1 cellular context compared by ENCODE assay signal in genomic region chr7:74453321-74454011, GRCh38.
TF ChIP-seq lines count a peak whose summit lies in the region.

A gene with protein sequence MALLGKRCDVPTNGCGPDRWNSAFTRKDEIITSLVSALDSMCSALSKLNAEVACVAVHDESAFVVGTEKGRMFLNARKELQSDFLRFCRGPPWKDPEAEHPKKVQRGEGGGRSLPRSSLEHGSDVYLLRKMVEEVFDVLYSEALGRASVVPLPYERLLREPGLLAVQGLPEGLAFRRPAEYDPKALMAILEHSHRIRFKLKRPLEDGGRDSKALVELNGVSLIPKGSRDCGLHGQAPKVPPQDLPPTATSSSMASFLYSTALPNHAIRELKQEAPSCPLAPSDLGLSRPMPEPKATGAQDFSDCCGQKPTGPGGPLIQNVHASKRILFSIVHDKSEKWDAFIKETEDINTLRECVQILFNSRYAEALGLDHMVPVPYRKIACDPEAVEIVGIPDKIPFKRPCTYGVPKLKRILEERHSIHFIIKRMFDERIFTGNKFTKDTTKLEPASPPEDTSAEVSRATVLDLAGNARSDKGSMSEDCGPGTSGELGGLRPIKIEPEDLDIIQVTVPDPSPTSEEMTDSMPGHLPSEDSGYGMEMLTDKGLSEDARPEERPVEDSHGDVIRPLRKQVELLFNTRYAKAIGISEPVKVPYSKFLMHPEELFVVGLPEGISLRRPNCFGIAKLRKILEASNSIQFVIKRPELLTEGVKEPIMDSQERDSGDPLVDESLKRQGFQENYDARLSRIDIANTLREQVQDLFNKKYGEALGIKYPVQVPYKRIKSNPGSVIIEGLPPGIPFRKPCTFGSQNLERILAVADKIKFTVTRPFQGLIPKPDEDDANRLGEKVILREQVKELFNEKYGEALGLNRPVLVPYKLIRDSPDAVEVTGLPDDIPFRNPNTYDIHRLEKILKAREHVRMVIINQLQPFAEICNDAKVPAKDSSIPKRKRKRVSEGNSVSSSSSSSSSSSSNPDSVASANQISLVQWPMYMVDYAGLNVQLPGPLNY (plus strand): TSS chr7:74453906. CDS start chr7:74508081, 54,175 bp downstream.

TF ChIP-seq in K562, 482 proteins besides CTCF, POLR2A, EP300 and RAD21 (continued from another document and continues in another):
- peak in 2 of 3 experiments; percentile 44 to 65 for TF ChIP-seq YY1 (IDR thresholded peaks at IDR 0.05; ENCODE audit: borderline replicate concordance in 1 of 3, control insufficient read depth in 1 of 3, extremely low read depth in 1 of 3, insufficient read depth in 3 of 3, insufficient read length in 1 of 3, insufficient replicate concordance in 2 of 3, low read depth in 1 of 3, low read length in 2 of 3)
- TF ChIP-seq TAF9B (IDR thresholded peaks at IDR 0.05; ENCODE audit: partially characterized antibody) = no peak
- peak; percentile 83 for TF ChIP-seq FOS (IDR thresholded peaks at IDR 0.05; ENCODE audit: extremely low read depth, insufficient read length)
- TF ChIP-seq ZNF639 (CRISPR knock-in tag; conservative IDR thresholded peaks at IDR 0.05 in 1 of 2, IDR thresholded peaks at IDR 0.05 in 1 of 2) = peak in 1 of 2 experiments; percentile 78; a peak in 2 of 4 replicates
- TF ChIP-seq TFAP4 (CRISPR knock-in tag; IDR thresholded peaks at IDR 0.05; ENCODE audit: borderline replicate concordance) = peak; percentile 61; the same call in 1 of the 2 replicates
- peak; percentile 47; the same call in 1 of the 2 replicates for TF ChIP-seq CHD2 (IDR thresholded peaks at IDR 0.05; ENCODE audit: low read depth, low read length)
- TF ChIP-seq ZNF609 (CRISPR knock-in tag; IDR thresholded peaks at IDR 0.05; ENCODE audit: borderline replicate concordance) = no peak
- TF ChIP-seq EGR1 (conservative IDR thresholded peaks at IDR 0.05) = peak; percentile 35
- no peak for TF ChIP-seq GTF2E2 (tag; IDR thresholded peaks at IDR 0.05)
- TF ChIP-seq MBD2 (IDR thresholded peaks at IDR 0.05; ENCODE audit: borderline replicate concordance, low read depth) = peak; percentile 92
- TF ChIP-seq ETV6 (IDR thresholded peaks at IDR 0.05; ENCODE audit: borderline replicate concordance in 1 of 2, low read depth in 2 of 2, low read length in 1 of 2) = no peak
- no peak for TF ChIP-seq ETV6 (CRISPR knock-in tag; IDR thresholded peaks at IDR 0.05; ENCODE audit: borderline replicate concordance)
- no peak for TF ChIP-seq RAD51 (IDR thresholded peaks at IDR 0.05; ENCODE audit: borderline replicate concordance, low read depth)
- TF ChIP-seq NFXL1 (CRISPR knock-in tag; IDR thresholded peaks at IDR 0.05) = no peak
- TF ChIP-seq, protein P1, sequence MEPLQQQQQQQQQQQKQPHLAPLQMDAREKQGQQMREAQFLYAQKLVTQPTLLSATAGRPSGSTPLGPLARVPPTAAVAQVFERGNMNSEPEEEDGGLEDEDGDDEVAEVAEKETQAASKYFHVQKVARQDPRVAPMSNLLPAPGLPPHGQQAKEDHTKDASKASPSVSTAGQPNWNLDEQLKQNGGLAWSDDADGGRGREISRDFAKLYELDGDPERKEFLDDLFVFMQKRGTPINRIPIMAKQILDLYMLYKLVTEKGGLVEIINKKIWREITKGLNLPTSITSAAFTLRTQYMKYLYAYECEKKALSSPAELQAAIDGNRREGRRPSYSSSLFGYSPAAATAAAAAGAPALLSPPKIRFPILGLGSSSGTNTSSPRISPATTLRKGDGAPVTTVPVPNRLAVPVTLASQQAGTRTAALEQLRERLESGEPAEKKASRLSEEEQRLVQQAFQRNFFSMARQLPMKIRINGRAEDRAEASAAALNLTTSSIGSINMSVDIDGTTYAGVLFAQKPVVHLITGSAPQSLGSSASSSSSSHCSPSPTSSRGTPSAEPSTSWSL (CRISPR knock-in tag; IDR thresholded peaks at IDR 0.05; ENCODE audit: borderline replicate concordance) = 0 out of 2 replicates have a peak, but pooled peaks have one; percentile 52
- peak; percentile 80; the same call in 1 of the 2 replicates for TF ChIP-seq ZBTB7A (IDR thresholded peaks at IDR 0.05; ENCODE audit: borderline replicate concordance, control insufficient read depth, low read depth, low read length)
- TF ChIP-seq PTBP1 (IDR thresholded peaks at IDR 0.05; ENCODE audit: low read depth, low read length) = no peak
- TF ChIP-seq, protein P2, sequence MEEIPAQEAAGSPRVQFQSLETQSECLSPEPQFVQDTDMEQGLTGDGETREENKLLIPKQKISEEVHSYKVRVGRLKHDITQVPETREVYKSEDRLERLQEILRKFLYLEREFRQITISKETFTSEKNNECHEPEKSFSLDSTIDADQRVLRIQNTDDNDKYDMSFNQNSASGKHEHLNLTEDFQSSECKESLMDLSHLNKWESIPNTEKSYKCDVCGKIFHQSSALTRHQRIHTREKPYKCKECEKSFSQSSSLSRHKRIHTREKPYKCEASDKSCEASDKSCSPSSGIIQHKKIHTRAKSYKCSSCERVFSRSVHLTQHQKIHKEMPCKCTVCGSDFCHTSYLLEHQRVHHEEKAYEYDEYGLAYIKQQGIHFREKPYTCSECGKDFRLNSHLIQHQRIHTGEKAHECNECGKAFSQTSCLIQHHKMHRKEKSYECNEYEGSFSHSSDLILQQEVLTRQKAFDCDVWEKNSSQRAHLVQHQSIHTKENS (CRISPR knock-in tag; IDR thresholded peaks at IDR 0.05) = no peak
- TF ChIP-seq FOXP1 (CRISPR knock-in tag; IDR thresholded peaks at IDR 0.05) = no peak
- no peak for TF ChIP-seq BACH1 (tag; IDR thresholded peaks at IDR 0.05)
- TF ChIP-seq TAF1 (IDR thresholded peaks at IDR 0.05; ENCODE audit: control insufficient read depth, extremely low read depth, insufficient read depth, low read length, severe bottlenecking) = peak; percentile 29
- TF ChIP-seq, protein P3, sequence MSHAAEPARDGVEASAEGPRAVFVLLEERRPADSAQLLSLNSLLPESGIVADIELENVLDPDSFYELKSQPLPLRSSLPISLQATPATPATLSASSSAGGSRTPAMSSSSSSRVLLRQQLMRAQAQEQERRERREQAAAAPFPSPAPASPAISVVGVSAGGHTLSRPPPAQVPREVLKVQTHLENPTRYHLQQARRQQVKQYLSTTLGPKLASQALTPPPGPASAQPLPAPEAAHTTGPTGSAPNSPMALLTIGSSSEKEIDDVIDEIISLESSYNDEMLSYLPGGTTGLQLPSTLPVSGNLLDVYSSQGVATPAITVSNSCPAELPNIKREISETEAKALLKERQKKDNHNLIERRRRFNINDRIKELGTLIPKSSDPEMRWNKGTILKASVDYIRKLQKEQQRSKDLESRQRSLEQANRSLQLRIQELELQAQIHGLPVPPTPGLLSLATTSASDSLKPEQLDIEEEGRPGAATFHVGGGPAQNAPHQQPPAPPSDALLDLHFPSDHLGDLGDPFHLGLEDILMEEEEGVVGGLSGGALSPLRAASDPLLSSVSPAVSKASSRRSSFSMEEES (CRISPR knock-in tag; IDR thresholded peaks at IDR 0.05) = no peak
- peak; percentile 59 to 73; a peak in 2 of 4 replicates for TF ChIP-seq MAZ (CRISPR knock-in tag; conservative IDR thresholded peaks at IDR 0.05 in 1 of 2, IDR thresholded peaks at IDR 0.05 in 1 of 2)
- 0 out of 2 replicates have a peak, but pooled peaks have one; percentile 22 for TF ChIP-seq HNRNPL (IDR thresholded peaks at IDR 0.05; ENCODE audit: low read depth, low read length)
- peak; percentile 55; the same call in 1 of the 2 replicates for TF ChIP-seq CXXC5 (CRISPR knock-in tag; IDR thresholded peaks at IDR 0.05)
- TF ChIP-seq HMGXB4 (CRISPR knock-in tag; IDR thresholded peaks at IDR 0.05) = no peak
- peak in 1 of 2 experiments; percentile 77 for TF ChIP-seq E2F6 (IDR thresholded peaks at IDR 0.05; ENCODE audit: borderline replicate concordance in 1 of 2, extremely low read depth in 1 of 2, insufficient read depth in 1 of 2, insufficient read length in 1 of 2, low read depth in 1 of 2, low read length in 1 of 2, poor library complexity in 1 of 2, severe bottlenecking in 1 of 2)
- 0 out of 4 replicates have a peak, but pooled peaks of 1 of the 2 experiments have one; percentile 7 for TF ChIP-seq HDAC1 (IDR thresholded peaks at IDR 0.05)
- peak; percentile 81 for TF ChIP-seq ESRRA (IDR thresholded peaks at IDR 0.05; ENCODE audit: borderline replicate concordance, low read depth)
- TF ChIP-seq SRSF1 (IDR thresholded peaks at IDR 0.05; ENCODE audit: low read depth, low read length) = no peak
- TF ChIP-seq RBM14 (IDR thresholded peaks at IDR 0.05; ENCODE audit: borderline replicate concordance, insufficient read depth, low read depth, low read length) = no peak
- TF ChIP-seq, protein P4, sequence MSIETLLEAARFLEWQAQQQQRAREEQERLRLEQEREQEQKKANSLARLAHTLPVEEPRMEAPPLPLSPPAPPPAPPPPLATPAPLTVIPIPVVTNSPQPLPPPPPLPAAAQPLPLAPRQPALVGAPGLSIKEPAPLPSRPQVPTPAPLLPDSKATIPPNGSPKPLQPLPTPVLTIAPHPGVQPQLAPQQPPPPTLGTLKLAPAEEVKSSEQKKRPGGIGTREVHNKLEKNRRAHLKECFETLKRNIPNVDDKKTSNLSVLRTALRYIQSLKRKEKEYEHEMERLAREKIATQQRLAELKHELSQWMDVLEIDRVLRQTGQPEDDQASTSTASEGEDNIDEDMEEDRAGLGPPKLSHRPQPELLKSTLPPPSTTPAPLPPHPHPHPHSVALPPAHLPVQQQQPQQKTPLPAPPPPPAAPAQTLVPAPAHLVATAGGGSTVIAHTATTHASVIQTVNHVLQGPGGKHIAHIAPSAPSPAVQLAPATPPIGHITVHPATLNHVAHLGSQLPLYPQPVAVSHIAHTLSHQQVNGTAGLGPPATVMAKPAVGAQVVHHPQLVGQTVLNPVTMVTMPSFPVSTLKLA (conservative IDR thresholded peaks at IDR 0.05) = peak in 1 of 2 experiments; percentile 19; a peak in 1 of 4 replicates
- peak; percentile 49 for TF ChIP-seq RBM25 (IDR thresholded peaks at IDR 0.05; ENCODE audit: low read depth, low read length, severe bottlenecking)
- peak; percentile 63; the same call in 1 of the 2 replicates for TF ChIP-seq PHF8 (IDR thresholded peaks at IDR 0.05; ENCODE audit: borderline replicate concordance, low read length)
